Comparison of ENCODE assay signal across 7 cellular contexts in genomic region chr19:29844891-29845575, GRCh38. TPM values are rescaled to one million over a fixed set of nuclear protein-coding genes. Genes with fewer than 3 reads are reported as not detected.
DNase-seq lines count a peak whose midpoint lies in the region; ATAC-seq, FAIRE-seq and TF ChIP-seq lines count a peak whose summit lies in the region.

No MANE protein-coding gene starts in this region.

- peak overlapping the region; percentile 26 for H3K27ac ChIP-seq in astrocyte (ENCODE audit: low read depth, low read length)

- DNase-seq in GM18507 (ENCODE audit: extremely low spot score, insufficient read length, low read depth) (peak; percentile 82), NCI-H187 (lab: John Stamatoyannopoulos, UW) (peak; percentile 92 to 94), astrocyte (ENCODE audit: low read depth) (peak; percentile 82), hippocampal formation (lab: John Stamatoyannopoulos, UW) (peak; percentile 84 to 86), retinal pigment epithelial cell (ENCODE audit: low read depth) (peak; percentile 69)
- DNase-seq in T-helper 2 cell treated with Interferon-gamma antibody and Interleukin-4, amounts not matched to agents 5 μg/mL and 100 μg/mL, for 36 hours (ENCODE audit: low spot score): peak; percentile 91

- FAIRE-seq in GM18507 (lab: Jason Lieb, UNC) (peak; percentile 88), astrocyte (lab: Jason Lieb, UNC) (no peak)

- no peaks in the 10 kb centered on the region for H3K27me3 ChIP-seq in astrocyte (ENCODE audit: insufficient read depth, low read length)

- H3K4me2 ChIP-seq in astrocyte (ENCODE audit: low read length): peak overlapping the region; percentile 98

- H3K79me2 ChIP-seq in astrocyte (ENCODE audit: insufficient read depth, low read length): no peaks in the 10 kb centered on the region

- peaks cover 2% of the 10 kb centered on the region for H3K27me3 Mint-ChIP-seq in T-helper 2 cell treated with Interferon-gamma antibody and Interleukin-4, amounts not matched to agents 5 μg/mL and 100 μg/mL, for 36 hours (ENCODE audit: low read depth)
- peaks cover 9% of the 10 kb centered on the region for H3K27me3 Mint-ChIP-seq in astrocyte (ENCODE audit: low read depth, unreplicated experiment)

- H3K4me3 ChIP-seq in astrocyte (ENCODE audit: insufficient read depth, low read depth, low read length): peak overlapping the region; percentile 76
- peak overlapping the region; percentile 62 for H3K4me3 ChIP-seq in retinal pigment epithelial cell (ENCODE audit: low read length)

- peak overlapping the region; percentile 95 for H3K4me3 Mint-ChIP-seq in T-helper 2 cell treated with Interferon-gamma antibody and Interleukin-4, amounts not matched to agents 5 μg/mL and 100 μg/mL, for 36 hours
- H3K4me3 Mint-ChIP-seq in astrocyte (ENCODE audit: unreplicated experiment): peak overlapping the region; percentile 88

- H3K9me3 Mint-ChIP-seq in T-helper 2 cell treated with Interferon-gamma antibody and Interleukin-4, amounts not matched to agents 5 μg/mL and 100 μg/mL, for 36 hours: no peaks in the 10 kb centered on the region
- no peaks in the 10 kb centered on the region for H3K9me3 Mint-ChIP-seq in astrocyte (ENCODE audit: unreplicated experiment)

- no peaks in the 10 kb centered on the region for H3K9me3 ChIP-seq in astrocyte (ENCODE audit: insufficient read depth, low read depth, low read length)

- peaks cover 13% of the 10 kb centered on the region for H3K4me1 Mint-ChIP-seq in T-helper 2 cell treated with Interferon-gamma antibody and Interleukin-4, amounts not matched to agents 5 μg/mL and 100 μg/mL, for 36 hours (ENCODE audit: low read depth)
- peaks cover 17% of the 10 kb centered on the region for H3K4me1 Mint-ChIP-seq in astrocyte (ENCODE audit: low read depth, unreplicated experiment)

- H3K9ac ChIP-seq in astrocyte (ENCODE audit: low read length): peak overlapping the region; percentile 74

- peak; percentile 79 for ATAC-seq in HG02943 (IDR thresholded peaks at IDR 0.05; ENCODE audit: low read depth, unreplicated experiment)

- peak overlapping the region; percentile 96 for H2AFZ ChIP-seq in astrocyte (ENCODE audit: low read depth, low read length)

- no peaks in the 10 kb centered on the region for H3K36me3 ChIP-seq in astrocyte (ENCODE audit: insufficient read depth, low read length)

- peak overlapping the region; percentile 85 for H3K27ac Mint-ChIP-seq in T-helper 2 cell treated with Interferon-gamma antibody and Interleukin-4, amounts not matched to agents 5 μg/mL and 100 μg/mL, for 36 hours
- H3K27ac Mint-ChIP-seq in astrocyte (ENCODE audit: unreplicated experiment): peak overlapping the region; percentile 50

- peaks cover 12% of the 10 kb centered on the region for H3K4me1 ChIP-seq in astrocyte (ENCODE audit: insufficient read depth, low read length)

- H3K36me3 Mint-ChIP-seq in T-helper 2 cell treated with Interferon-gamma antibody and Interleukin-4, amounts not matched to agents 5 μg/mL and 100 μg/mL, for 36 hours (ENCODE audit: low read depth): no peaks in the 10 kb centered on the region
- H3K36me3 Mint-ChIP-seq in astrocyte (ENCODE audit: low read depth, unreplicated experiment): peaks cover 3% of the 10 kb centered on the region

- no peaks in the 10 kb centered on the region for H4K20me1 ChIP-seq in astrocyte (ENCODE audit: insufficient read depth, low read length)

- TF ChIP-seq CTCF in astrocyte (IDR thresholded peaks at IDR 0.05; ENCODE audit: insufficient read depth, low read depth, low read length): no peak
- TF ChIP-seq CTCF in retinal pigment epithelial cell (conservative IDR thresholded peaks at IDR 0.05; ENCODE audit: low read depth, low read length): no peak

RNA-seq across cellular contexts. Expression of gene CCNE1, which starts 33.2 kb away (rescaled TPM):
- total RNA-seq in astrocyte: 6.8 and 8.8 TPM in 2 replicates

Comparison
In these comparisons a context has a peak if more than half of its experiments do, and no peak if none do; other contexts are left out.
1. Peak in every context shown above with its lines: DNase-seq, ATAC-seq, H3K4me3 ChIP-seq and H3K27ac ChIP-seq.